10 cellular contexts compared by ENCODE assay signal in the genomic region with DNA sequence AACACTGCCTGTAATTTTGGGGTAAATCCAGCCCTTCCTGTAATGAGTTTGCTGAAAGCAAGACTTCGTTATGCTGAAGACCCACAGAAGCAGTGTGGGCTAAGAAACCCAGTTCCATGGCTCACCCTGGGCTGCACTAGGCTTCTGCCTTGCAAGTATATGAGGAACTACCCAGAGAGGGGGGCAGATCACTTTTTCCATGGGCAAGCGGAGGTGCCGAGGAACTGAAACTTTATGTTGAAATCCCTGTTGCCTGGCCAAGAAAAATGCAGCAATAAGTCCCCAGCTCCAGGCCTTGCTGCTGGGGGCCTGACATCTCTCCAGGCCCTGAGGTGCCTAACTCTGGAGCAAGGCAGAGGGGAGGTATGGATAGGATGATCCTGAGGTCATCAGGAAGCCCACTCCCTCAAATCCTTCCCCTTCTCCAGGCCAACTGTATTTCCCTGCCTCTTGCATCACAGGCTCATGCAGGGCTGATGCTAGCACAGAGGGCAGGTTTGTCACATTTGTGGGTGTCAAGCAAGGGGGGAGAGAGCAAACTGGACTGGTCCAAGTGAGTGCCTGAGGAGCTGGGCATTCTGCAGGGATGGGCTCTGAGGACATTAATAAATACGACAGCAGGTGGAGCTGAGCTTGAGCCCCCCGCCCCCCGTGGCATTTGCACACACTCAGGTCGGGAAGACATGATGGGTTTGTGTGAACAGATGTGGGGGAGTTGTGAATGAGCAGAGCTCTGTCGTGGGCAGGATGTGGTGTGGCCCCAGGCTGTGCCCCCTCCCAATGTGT. TPM values are rescaled to one million over a fixed set of nuclear protein-coding genes. Genes with fewer than 3 reads are reported as not detected.
DNase-seq lines count a peak whose midpoint lies in the region; ATAC-seq and TF ChIP-seq lines count a peak whose summit lies in the region.
"Had no signal": no experiment of that assay in that cellular context is flagged by ENCODE, and none has a peak within 500 bp of the region (broad histone marks: within the 10 kb centered on the region; RNA-seq: fewer than 3 reads in every experiment).

No MANE protein-coding gene starts in this region.

- no peak overlapping the region for H2BK5ac ChIP-seq in IMR-90 (ENCODE audit: low read depth, low read length, poor library complexity, severe bottlenecking)

- H3K9me1 ChIP-seq in IMR-90 (ENCODE audit: insufficient read depth, low read length), result peaks cover 11% of the 10 kb centered on the region

- peak overlapping the region; percentile 63; the same call in 1 of the 2 replicates for H2AK5ac ChIP-seq in IMR-90 (ENCODE audit: low read depth, low read length)

- H2BK20ac ChIP-seq in IMR-90 (ENCODE audit: low read depth, low read length), result no peak overlapping the region

- WGBS in IMR-90 (ENCODE audit: extremely low coverage in 2 of 2, insufficient read length in 1 of 2), 2 experiments, result no CpG with 5 or more reads among the region's 8 CpGs

- peak overlapping the region; percentile 78 for H3K14ac ChIP-seq in IMR-90 (replicated peaks; ENCODE audit: low read depth, low read length)

- no peaks in the 10 kb centered on the region for H3K9me3 Mint-ChIP-seq in activated B cell treated with CpG ODN at 0.5 μM for 24 hours
- no peaks in the 10 kb centered on the region for H3K9me3 Mint-ChIP-seq in stimulated activated memory B cell treated with anti-CD40 and anti-IgM and Interleukin-4, amounts not matched to agents 10 μg/mL and 1 μg/mL and 100 μg/mL, for 72 hours

- H4K91ac ChIP-seq in IMR-90 (ENCODE audit: insufficient read depth, low read depth, low read length), result peak overlapping the region; percentile 34

- H3K9ac ChIP-seq in IMR-90 (ENCODE audit: low read depth, low read length), result no peak overlapping the region

- no TSS peak for BruUV-seq in IMR-90 (replicated peaks; lab: Mats Ljungman, UMichigan)

- H3K9me3 ChIP-seq in IMR-90 (ENCODE audit: control insufficient read depth, insufficient read depth, low read length) (no peaks in the 10 kb centered on the region), left ventricle myocardium inferior (replicated peaks) (no peaks in the 10 kb centered on the region), MG63 (no peaks in the 10 kb centered on the region)

- TF ChIP-seq RAD21 in IMR-90 (IDR thresholded peaks at IDR 0.05; ENCODE audit: low read length), result no peak

- H2BK15ac ChIP-seq in IMR-90 (ENCODE audit: low read depth, low read length), result no peak overlapping the region

- H3K4me1 Mint-ChIP-seq in activated B cell treated with CpG ODN at 0.5 μM for 24 hours, result peaks cover 70% of the 10 kb centered on the region
- peaks cover 61% of the 10 kb centered on the region for H3K4me1 Mint-ChIP-seq in stimulated activated memory B cell treated with anti-CD40 and anti-IgM and Interleukin-4, amounts not matched to agents 10 μg/mL and 1 μg/mL and 100 μg/mL, for 72 hours

- peaks cover 0 to 12% of the 10 kb centered on the region in 2 experiments; a peak in 1 of 4 replicates for H3K79me1 ChIP-seq in IMR-90 (ENCODE audit: low read depth in 1 of 2, low read length in 2 of 2)

- H3K27ac Mint-ChIP-seq in activated B cell treated with CpG ODN at 0.5 μM for 24 hours, result peak overlapping the region; percentile 12
- H3K27ac Mint-ChIP-seq in stimulated activated memory B cell treated with anti-CD40 and anti-IgM and Interleukin-4, amounts not matched to agents 10 μg/mL and 1 μg/mL and 100 μg/mL, for 72 hours, result peak overlapping the region; percentile 40

- peaks cover 31% of the 10 kb centered on the region for H3K4me1 ChIP-seq in IMR-90 (ENCODE audit: control insufficient read depth, insufficient read depth, low read length)
- peaks cover 91% of the 10 kb centered on the region for H3K4me1 ChIP-seq in left ventricle myocardium inferior

- H3K23ac ChIP-seq in IMR-90 (ENCODE audit: low read depth, low read length), result peak overlapping the region; percentile 50; the same call in 1 of the 2 replicates

- CTCF ChIA-PET in IMR-90 (lab: Yijun Ruan, JAX) (no interaction called here), activated B cell treated with CpG ODN at 0.5 μM for 24 hours (lab: Charles Lee) (interaction anchor here (1.3 to 9.5 kb wide), 2 partner anchors 8 to 35 kb away, joined by 3 to 60 read pairs; no protein-coding TSS in a partner anchor)

- no peak overlapping the region; the same call in 1 of the 2 replicates for H3K4me2 ChIP-seq in IMR-90 (ENCODE audit: low read depth, low read length)

- H3K36me3 ChIP-seq in IMR-90 (ENCODE audit: control insufficient read depth, insufficient read depth, low read length), result peaks cover 10% of the 10 kb centered on the region; the same call in 1 of the 2 replicates
- H3K36me3 ChIP-seq in left ventricle myocardium inferior, result peaks cover 40% of the 10 kb centered on the region
- H3K36me3 ChIP-seq in MG63, result no peaks in the 10 kb centered on the region

- intact Hi-C loops in IMR-90 (cut with micrococcal nuclease) (no loop called here), activated B cell treated with CpG ODN at 0.5 μM for 24 hours (cut with micrococcal nuclease) (loop anchor here (5.0 kb wide), 1 partner anchor 1059 kb away; no protein-coding TSS in a partner anchor), left ventricle myocardium inferior (cut with micrococcal nuclease) (no loop called here)

- H3K27ac ChIP-seq in IMR-90 (ENCODE audit: insufficient read depth, low read length) (peak overlapping the region; percentile 27; the same call in 1 of the 2 replicates), left ventricle myocardium inferior (replicated peaks) (peak overlapping the region; percentile 96)

- H2AK9ac ChIP-seq in IMR-90 (replicated peaks; ENCODE audit: low read depth, low read length, poor library complexity), result no peak overlapping the region

- dilution Hi-C loops in IMR-90 (cut with HindIII; ENCODE audit: low sequenced_read_pairs, unreplicated experiment), result no loop called here

- no peaks in the 10 kb centered on the region for H3K36me3 Mint-ChIP-seq in activated B cell treated with CpG ODN at 0.5 μM for 24 hours (ENCODE audit: low read depth)
- H3K36me3 Mint-ChIP-seq in stimulated activated memory B cell treated with anti-CD40 and anti-IgM and Interleukin-4, amounts not matched to agents 10 μg/mL and 1 μg/mL and 100 μg/mL, for 72 hours, result no peaks in the 10 kb centered on the region

- H4K20me1 ChIP-seq in IMR-90 (ENCODE audit: insufficient read depth, low read length), result no peaks in the 10 kb centered on the region

- H3K4me3 Mint-ChIP-seq in activated B cell treated with CpG ODN at 0.5 μM for 24 hours, result no peak overlapping the region
- H3K4me3 Mint-ChIP-seq in stimulated activated memory B cell treated with anti-CD40 and anti-IgM and Interleukin-4, amounts not matched to agents 10 μg/mL and 1 μg/mL and 100 μg/mL, for 72 hours, result no peak overlapping the region

- H3K56ac ChIP-seq in IMR-90 (ENCODE audit: extremely low read depth, insufficient read depth, low read length), result no peak overlapping the region

- peak overlapping the region; percentile 69 for H2BK120ac ChIP-seq in IMR-90 (ENCODE audit: low read depth, low read length)

- in situ Hi-C loops in IMR-90 (cut with MboI; ENCODE audit: low sequenced_read_pairs), result no loop called here

- peak overlapping the region; percentile 52 for H2AFZ ChIP-seq in IMR-90 (replicated peaks; ENCODE audit: low read length, poor library complexity)

- DNase-seq in IMR-90, result no peak
- no peak for DNase-seq in activated B cell treated with CpG ODN at 0.5 μM for 24 hours
- no peak for DNase-seq in left ventricle myocardium inferior
- no peak for DNase-seq in MG63
- DNase-seq in NCI-H1417 treated with DMSO at 0.1 percent for 48 hours (lab: John Stamatoyannopoulos, UW), result no peak
- DNase-seq in iPS-NIHi11 (ENCODE audit: low spot score), result no peak
- DNase-seq in NCI-H2081 treated with DMSO at 0.1 percent for 48 hours (lab: John Stamatoyannopoulos, UW), result no peak
- DNase-seq: NCI-H1436 had no signal

- H3K4me3 ChIP-seq in IMR-90 (ENCODE audit: insufficient read depth, low read depth, low read length) (no peak overlapping the region), left ventricle myocardium inferior (peak overlapping the region; percentile 33), MG63 (no peak overlapping the region)

- POLR2A ChIA-PET in IMR-90 (lab: Charles Lee; ENCODE audit: unreplicated experiment) (no interaction called here), activated B cell treated with CpG ODN at 0.5 μM for 24 hours (lab: Charles Lee) (interaction anchor here (1.5 to 3.1 kb wide), 2 partner anchors 9 to 35 kb away, joined by 10 to 12 read pairs; partner anchors contain the start of gene RASSF4)

- TF ChIP-seq CTCF in IMR-90 (conservative IDR thresholded peaks at IDR 0.05; ENCODE audit: low read depth, low read length) (no peak), activated B cell treated with CpG ODN at 0.5 μM for 24 hours (IDR thresholded peaks at IDR 0.05) (no peak), left ventricle myocardium inferior (IDR thresholded peaks at IDR 0.05; ENCODE audit: borderline replicate concordance) (no peak)

- 0 out of 4 replicates have a peak overlapping the region, but pooled peaks of 1 of the 2 experiments have one; percentile 58 for H4K8ac ChIP-seq in IMR-90 (ENCODE audit: low read depth in 2 of 2, low read length in 2 of 2)

- ATAC-seq in IMR-90 (ENCODE audit: low read depth) (peak; percentile 48), activated B cell treated with CpG ODN at 0.5 μM for 24 hours (ENCODE audit: low read depth) (peak; percentile 60)
- ATAC-seq in stimulated activated memory B cell treated with anti-CD40 and anti-IgM and Interleukin-4, amounts not matched to agents 10 μg/mL and 1 μg/mL and 100 μg/mL, for 72 hours, result peak; percentile 82

- H3K27me3 Mint-ChIP-seq in activated B cell treated with CpG ODN at 0.5 μM for 24 hours, result no peaks in the 10 kb centered on the region
- no peaks in the 10 kb centered on the region for H3K27me3 Mint-ChIP-seq in stimulated activated memory B cell treated with anti-CD40 and anti-IgM and Interleukin-4, amounts not matched to agents 10 μg/mL and 1 μg/mL and 100 μg/mL, for 72 hours

- H3K18ac ChIP-seq in IMR-90 (ENCODE audit: low read depth, low read length), result peak overlapping the region; percentile 43; the same call in 1 of the 2 replicates

- H3K4ac ChIP-seq in IMR-90 (ENCODE audit: low read depth, low read length), result peak overlapping the region; percentile 58; the same call in 1 of the 2 replicates

- no peak for TF ChIP-seq POLR2A in IMR-90 (IDR thresholded peaks at IDR 0.05; ENCODE audit: low read depth, low read length)

- H3K27me3 ChIP-seq in IMR-90 (ENCODE audit: control insufficient read depth, insufficient read depth, low read length), result no peaks in the 10 kb centered on the region
- no peaks in the 10 kb centered on the region for H3K27me3 ChIP-seq in left ventricle myocardium inferior (ENCODE audit: low read depth)
- H3K27me3 ChIP-seq in MG63, result no peaks in the 10 kb centered on the region

- peak overlapping the region; percentile 46; the same call in 1 of the 2 replicates for H4K5ac ChIP-seq in IMR-90 (ENCODE audit: low read depth, low read length)

RNA-seq across cellular contexts. Expression of gene RASSF4, which starts 8.7 kb away (rescaled TPM):
- 5.9 and 6.1 TPM in 2 replicates for total RNA-seq in IMR-90 (2012; rRNA removed)
- 8.6 and 10.1 TPM in 2 replicates for polyA plus RNA-seq in IMR-90 (2012; rRNA removed)
- 4.5 and 6.1 TPM in 2 replicates for polyA plus RNA-seq in IMR-90 (2012; cell fraction: cytosol; rRNA removed)
- polyA plus RNA-seq in IMR-90 (2012; cell fraction: nucleus; rRNA removed; ENCODE audit: low replicate concordance), result 46.1 and 53.0 TPM in 2 replicates
- 2.0 and 2.5 TPM in 2 replicates for total RNA-seq in activated B cell treated with CpG ODN at 0.5 μM for 24 hours
- total RNA-seq in left ventricle myocardium inferior, result 103 TPM
- 0.15 and 0.26 TPM in 2 replicates for total RNA-seq in MG63 (2014; rRNA removed; shearing (Covaris generic); ENCODE audit: low replicate concordance)

RNA-seq across cellular contexts. Expression of gene DEPP1, which starts 10.3 kb away (rescaled TPM):
- total RNA-seq in IMR-90 (2012; rRNA removed), result 11.7 and 13.6 TPM in 2 replicates
- 19.7 and 30.0 TPM in 2 replicates for polyA plus RNA-seq in IMR-90 (2012; rRNA removed)
- 16.4 and 30.1 TPM in 2 replicates for polyA plus RNA-seq in IMR-90 (2012; cell fraction: cytosol; rRNA removed)
- 18.4 and 24.2 TPM in 2 replicates for polyA plus RNA-seq in IMR-90 (2012; cell fraction: nucleus; rRNA removed; ENCODE audit: low replicate concordance)
- total RNA-seq in activated B cell treated with CpG ODN at 0.5 μM for 24 hours, result 0.11 TPM in 1 of 2 replicates, not detected in the other
- 27.5 TPM for total RNA-seq in left ventricle myocardium inferior
- 0.44 and 3.5 TPM in 2 replicates for total RNA-seq in MG63 (2014; rRNA removed; shearing (Covaris generic); ENCODE audit: low replicate concordance)

RNA-seq across cellular contexts. Expression of gene ZNF22, which starts 32.4 kb away (rescaled TPM):
- total RNA-seq in IMR-90 (2012; rRNA removed) (12.4 and 18.6 TPM in 2 replicates), activated B cell treated with CpG ODN at 0.5 μM for 24 hours (34.2 and 37.5 TPM in 2 replicates), left ventricle myocardium inferior (14.2 TPM)
- polyA plus RNA-seq in IMR-90 (2012; rRNA removed), result 8.4 and 10.6 TPM in 2 replicates
- 1.7 and 2.4 TPM in 2 replicates for polyA plus RNA-seq in IMR-90 (2012; cell fraction: cytosol; rRNA removed)
- polyA plus RNA-seq in IMR-90 (2012; cell fraction: nucleus; rRNA removed; ENCODE audit: low replicate concordance), result 0.39 and 4.0 TPM in 2 replicates
- 10.9 and 15.5 TPM in 2 replicates for total RNA-seq in MG63 (2014; rRNA removed; shearing (Covaris generic); ENCODE audit: low replicate concordance)

RNA-seq across cellular contexts. Expression of gene TMEM72, which starts 57.2 kb away (rescaled TPM):
- not detected in 2 replicates for total RNA-seq in IMR-90 (2012; rRNA removed)
- polyA plus RNA-seq in IMR-90 (2012; rRNA removed), result not detected in 2 replicates
- not detected in 2 replicates for polyA plus RNA-seq in IMR-90 (2012; cell fraction: cytosol; rRNA removed)
- polyA plus RNA-seq in IMR-90 (2012; cell fraction: nucleus; rRNA removed; ENCODE audit: low replicate concordance), result not detected in 2 replicates
- not detected in 2 replicates for total RNA-seq in activated B cell treated with CpG ODN at 0.5 μM for 24 hours
- not detected for total RNA-seq in left ventricle myocardium inferior
- not detected in 2 replicates for total RNA-seq in MG63 (2014; rRNA removed; shearing (Covaris generic); ENCODE audit: low replicate concordance)
- total RNA-seq: lung microvascular endothelial cell had no signal

Comparison
In these comparisons a context has a peak if more than half of its experiments do, and no peak if none do; other contexts are left out.
1. RNA of gene RASSF4, which starts 8.7 kb away (total RNA-seq): 103 TPM in left ventricle myocardium inferior (single experiment); 5.9 to 6.1 TPM in IMR-90, 2.0 to 2.5 TPM in activated B cell treated with CpG ODN at 0.5 μM for 24 hours and 0.15 to 0.26 TPM in MG63; every median in the first group is over 10 times any median in the second.
2. Peak in every context shown above with its lines, with median percentiles within 50 percentile points of each other: ATAC-seq.